Comparison of ENCODE assay signal across 16 cellular contexts in the genomic region with DNA sequence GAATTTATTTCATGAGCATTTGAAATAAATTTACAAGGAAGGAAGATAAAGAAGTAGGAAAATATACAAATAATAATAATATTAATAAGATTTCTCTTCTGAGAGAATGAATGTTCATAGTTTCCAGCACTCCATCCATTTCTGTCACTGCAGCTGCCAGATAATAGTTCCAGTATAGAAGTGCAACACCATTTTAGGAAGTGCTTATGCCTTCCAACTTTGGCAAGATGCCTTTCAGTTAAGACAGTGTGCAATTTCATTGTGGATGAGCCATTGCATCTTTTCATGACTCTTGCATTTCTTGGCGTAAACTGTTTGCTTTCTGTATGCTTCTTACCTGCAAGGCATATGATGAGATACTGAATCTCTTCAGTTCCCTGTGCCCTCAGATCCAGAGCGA.
"Had no signal": no experiment of that assay in that cellular context is flagged by ENCODE, and none has a peak within 500 bp of the region (broad histone marks: within the 10 kb centered on the region; RNA-seq: fewer than 3 reads in every experiment).

No MANE protein-coding gene starts in this region.

- H3K27me3 ChIP-seq: left lung, ovary, spleen had no signal

- H3K4me3 ChIP-seq: left lung, ovary, psoas muscle, spleen had no signal

- H3K9me3 ChIP-seq: left lung, ovary, psoas muscle had no signal

- ATAC-seq: activated CD4-positive, CD25-positive, alpha-beta regulatory T cell treated with anti-CD3 and anti-CD28 coated beads, Interleukin-2, amount 50 U/mL, for 24 hours; activated T-cell treated with anti-CD3 and anti-CD28 coated beads, Interleukin-2, amount 50 U/mL, for 4 hours; left lung; stimulated activated naive B cell treated with anti-CD40 and anti-IgM and Interleukin-4, amounts not matched to agents 10 μg/mL and 1 μg/mL and 100 μg/mL, for 72 hours had no signal

- H3K27ac ChIP-seq: ovary, psoas muscle had no signal

- DNase-seq: activated CD4-positive, alpha-beta T cell treated with anti-CD3 and anti-CD28 coated beads, Interleukin-2, amount 10 ng/mL, durations not matched to agents 7 days and 5 days; activated CD8-positive, alpha-beta memory T cell treated with anti-CD3 and anti-CD28 coated beads, Interleukin-2, amount 50 U/mL, for 4 hours; activated naive CD4-positive, alpha-beta T cell treated with anti-CD3 and anti-CD28 coated beads, Interleukin-2, amount 50 U/mL, for 16 hours; activated T-cell treated with anti-CD3 and anti-CD28 coated beads, Interleukin-2, amount 50 U/mL, for 4 hours; aorta; effector CD8-positive, alpha-beta T cell; foreskin fibroblast; glutamatergic neuron; left lung; naive B cell; ovary; psoas muscle; spleen; stimulated activated naive B cell treated with anti-CD40 and anti-IgM and Interleukin-4, amounts not matched to agents 10 μg/mL and 1 μg/mL and 100 μg/mL, for 72 hours; T1000 had no signal

- H3K36me3 ChIP-seq: left lung, ovary, spleen had no signal
